ENCODE assay signal across 8 cellular contexts in genomic region chr7:130982160-130982638, GRCh38.
A peak's percentile ranks its signal among the peaks of the same experiment; 100 is the strongest.
DNase-seq lines count a peak whose midpoint lies in the region; ATAC-seq and TF ChIP-seq lines count a peak whose summit lies in the region.

No MANE protein-coding gene starts in this region.

- H2AFZ ChIP-seq in GM23248 = no peak overlapping the region

- H3K79me2 ChIP-seq in GM23248 (ENCODE audit: insufficient read depth) = peaks cover 99% of the 10 kb centered on the region

- H3K4me2 ChIP-seq in GM23248 (ENCODE audit: unreplicated experiment) = no peak overlapping the region

- no peaks in the 10 kb centered on the region for H3K27me3 ChIP-seq in GM23248 (replicated peaks; ENCODE audit: insufficient read depth)
- no peaks in the 10 kb centered on the region for H3K27me3 ChIP-seq in upper lobe of left lung

- H3K9me3 ChIP-seq in GM23248 (ENCODE audit: low read depth) = no peaks in the 10 kb centered on the region
- H3K9me3 ChIP-seq in upper lobe of left lung = no peaks in the 10 kb centered on the region

- DNase-seq in G401 (ENCODE audit: low spot score) (peak; percentile 67), GM23248 (peak; percentile 71), NCI-H2107 (lab: John Stamatoyannopoulos, UW) (peak; percentile 10), astrocyte of the hippocampus (ENCODE audit: low read depth, low spot score) (peak; percentile 61), kidney glomerular epithelial cell (lab: John Stamatoyannopoulos, UW) (peak; percentile 70), upper lobe of left lung (no peak), 8988T (no peak), NCI-H446 treated with DMSO at 0.1 percent for 48 hours (lab: John Stamatoyannopoulos, UW) (no peak)

- ATAC-seq in upper lobe of left lung (ENCODE audit: low FRiP score in 2 of 2) = peak; percentile 52 to 58

- in situ Hi-C loops in G401 (cut with HindIII; ENCODE audit: low sequenced_read_pairs) (no loop called here), GM23248 (cut with MboI) (no loop called here)

- H3K4me3 ChIP-seq in GM23248 = no peak overlapping the region
- no peak overlapping the region for H3K4me3 ChIP-seq in upper lobe of left lung

- 41 to 53% methylated on average over 3 of the region's 3 CpGs for WGBS in GM23248 (ENCODE audit: low coverage in 1 of 2, low lambda C conversion rate in 2 of 2, missing lambda C conversion rate in 2 of 2), 2 experiments
- WGBS in upper lobe of left lung, 2 donors = 24 to 31% methylated on average over 3 of the region's 3 CpGs

- H4K20me1 ChIP-seq in GM23248 (ENCODE audit: insufficient read depth) = peaks cover 6% of the 10 kb centered on the region; the same call in 1 of the 2 replicates

- TF ChIP-seq CTCF in upper lobe of left lung (IDR thresholded peaks at IDR 0.05) = peak; percentile 18 to 65 (median 48)

- H3K4me1 ChIP-seq in GM23248 (ENCODE audit: insufficient read depth) (peaks cover 46% of the 10 kb centered on the region), upper lobe of left lung (peaks cover 37 to 75% (median 50%) of the 10 kb centered on the region in 4 donors)

- H3K27ac ChIP-seq in GM23248 (peak overlapping the region; percentile 35), upper lobe of left lung (peak overlapping the region in 2 of 4 donors; percentile 36 to 66)

- no peaks in the 10 kb centered on the region for H3K9me2 ChIP-seq in GM23248 (ENCODE audit: insufficient read depth)

- no peak for TF ChIP-seq POLR2A in upper lobe of left lung (IDR thresholded peaks at IDR 0.05)

- TF ChIP-seq EP300 in upper lobe of left lung (IDR thresholded peaks at IDR 0.05) = no peak

- no peak overlapping the region for H3K9ac ChIP-seq in GM23248

- H3F3A ChIP-seq in GM23248 (ENCODE audit: insufficient read depth) = peaks cover 51% of the 10 kb centered on the region

- peaks cover 6% of the 10 kb centered on the region for H3K36me3 ChIP-seq in GM23248 (ENCODE audit: low read depth)
- peaks cover 0 to 44% (median 7%) of the 10 kb centered on the region in 4 donors for H3K36me3 ChIP-seq in upper lobe of left lung

Comparison
In these comparisons a context has a peak if more than half of its experiments do, and no peak if none do; other contexts are left out.
1. DNase-seq: peak in G401 (single experiment), GM23248 (single experiment), NCI-H2107 (single experiment), astrocyte of the hippocampus (single experiment) and kidney glomerular epithelial cell (single experiment); none in upper lobe of left lung (0 of 2), 8988T (single experiment) and NCI-H446 treated with DMSO at 0.1 percent for 48 hours (single experiment).